Comparison of ENCODE assay signal across 15 cellular contexts in the genomic region with DNA sequence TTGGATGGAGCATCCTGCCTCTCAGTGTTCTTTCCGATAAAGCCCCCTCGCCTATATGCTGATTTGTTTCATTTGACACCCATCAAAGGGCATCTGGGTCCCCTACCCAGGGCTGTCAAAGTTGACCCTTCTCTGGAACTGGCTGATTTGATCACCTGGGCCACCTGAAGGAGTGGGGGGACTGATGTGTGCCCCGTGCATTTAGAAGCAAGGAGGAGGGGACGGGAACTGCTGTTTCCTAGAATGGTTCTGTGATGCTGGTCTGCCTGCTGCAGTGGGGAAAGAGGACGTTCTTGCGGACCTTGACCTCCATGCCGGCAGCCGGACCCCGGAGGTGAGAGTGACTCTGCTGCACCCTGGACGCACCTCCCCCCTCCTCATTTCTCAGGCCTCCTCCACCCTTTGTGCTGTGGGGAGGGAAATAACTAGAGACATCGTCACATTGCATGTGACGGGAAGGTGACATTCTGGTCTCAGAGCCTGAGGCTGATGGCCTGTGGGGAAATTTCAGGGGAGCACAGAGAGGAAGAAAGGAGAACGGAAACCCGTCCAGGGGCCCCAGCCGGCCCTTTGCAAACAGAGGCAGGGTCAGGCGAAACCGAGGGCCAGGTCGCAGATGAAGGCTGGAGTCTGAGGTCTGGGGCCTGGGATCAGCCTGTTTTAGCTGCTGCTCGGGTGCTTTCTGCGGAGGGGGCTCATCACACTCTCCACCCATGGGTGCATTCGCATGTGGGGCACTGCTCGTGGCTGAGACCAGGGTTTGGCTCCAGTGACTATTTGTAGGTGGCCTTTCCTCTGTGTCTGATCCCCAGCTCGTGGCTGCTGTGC. TPM values are rescaled to one million over a fixed set of nuclear protein-coding genes. Genes with fewer than 3 reads are reported as not detected.
DNase-seq lines count a peak whose midpoint lies in the region; ATAC-seq, FAIRE-seq and TF ChIP-seq lines count a peak whose summit lies in the region.
"Had no signal": no experiment of that assay in that cellular context is flagged by ENCODE, and none has a peak within 500 bp of the region (broad histone marks: within the 10 kb centered on the region; RNA-seq: fewer than 3 reads in every experiment).

No MANE protein-coding gene starts in this region.

- H2AFZ ChIP-seq in smooth muscle cell (ENCODE audit: low read depth) = no peak overlapping the region

- no peak for TF ChIP-seq CTCF in adrenal gland (IDR thresholded peaks at IDR 0.05)
- TF ChIP-seq CTCF in right lobe of liver (IDR thresholded peaks at IDR 0.05) = no peak
- no peak for TF ChIP-seq CTCF in smooth muscle cell (IDR thresholded peaks at IDR 0.05; ENCODE audit: borderline replicate concordance, insufficient read depth, poor library complexity, severe bottlenecking)

- no peaks in the 10 kb centered on the region for H3K79me2 ChIP-seq in smooth muscle cell (ENCODE audit: low read depth)

- DNase-seq in NOMO-1 (lab: John Stamatoyannopoulos, UW; ENCODE audit: unreplicated experiment in 2 of 2) (peak; percentile 4 to 14), NOMO-1 treated with dmso at 0.1 percent for 144 hours (lab: John Stamatoyannopoulos, UW; ENCODE audit: unreplicated experiment) (no peak), adrenal gland (peak in 2 of 7 donors; percentile 17 to 45), right lobe of liver (peak in 2 of 3 donors; percentile 23 to 40), smooth muscle cell (lab: John Stamatoyannopoulos, UW; ENCODE audit: unreplicated experiment) (no peak), GM19239 (ENCODE audit: insufficient read length, low spot score) (no peak)
- no peak for DNase-seq in NK-92 treated with Interleukin-12 subunit alpha and Interleukin-12 subunit beta, amount 100 ng/mL, for 24 hours (lab: John Stamatoyannopoulos, UW)
- DNase-seq: activated CD8-positive, alpha-beta T cell treated with anti-CD3 and anti-CD28 coated beads, Interleukin-2, amount 10 ng/mL, durations not matched to agents 7 days and 5 days; anterior cingulate cortex; hippocampal formation; naive B cell; NCI-H510A; stimulated activated naive CD8-positive, alpha-beta T cell treated with anti-CD3 and anti-CD28 coated beads, Interleukin-15, Interleukin-2, amounts not matched to agents 100 U/mL and 50 U/mL, for 24 hours had no signal

- H3K27ac ChIP-seq in adrenal gland (peak overlapping the region in 3 of 5 donors; percentile 37 to 61 (median 41)), right lobe of liver (peak overlapping the region in 2 of 3 donors; percentile 47 to 65), smooth muscle cell (ENCODE audit: low read depth) (peak overlapping the region; percentile 79)
- H3K27ac ChIP-seq: 22Rv1 had no signal

- no peak overlapping the region for H3K9ac ChIP-seq in smooth muscle cell (ENCODE audit: low read depth)

- WGBS in adrenal gland, 4 donors = 64 to 78% (median 69%) methylated on average over 14 to 23 of the region's 23 CpGs
- 55% methylated on average over 13 of the region's 23 CpGs for WGBS in right lobe of liver (ENCODE audit: insufficient coverage, low coverage, low lambda C conversion rate, missing lambda C conversion rate)
- 91% methylated on average over 23 of the region's 23 CpGs for WGBS in smooth muscle cell (ENCODE audit: low lambda C conversion rate)

- no peaks in the 10 kb centered on the region for H4K20me1 ChIP-seq in smooth muscle cell (ENCODE audit: low read depth)

- intact Hi-C loops in adrenal gland (cut with DNase I) (no loop called here), right lobe of liver (cut with DNase I) (no loop called here)

- no peaks in the 10 kb centered on the region for H3K36me3 ChIP-seq in adrenal gland (replicated peaks in 1 of 2)
- H3K36me3 ChIP-seq in right lobe of liver = no peaks in the 10 kb centered on the region
- no peaks in the 10 kb centered on the region for H3K36me3 ChIP-seq in smooth muscle cell (ENCODE audit: low read depth)

- FAIRE-seq in GM19239 (lab: Jason Lieb, UNC) = no peak

- H3K27me3 ChIP-seq in adrenal gland (no peaks in the 10 kb centered on the region), right lobe of liver (no peaks in the 10 kb centered on the region), smooth muscle cell (ENCODE audit: low read depth) (no peaks in the 10 kb centered on the region)

- H3K9me3 ChIP-seq in adrenal gland (replicated peaks in 1 of 3) (no peaks in the 10 kb centered on the region), right lobe of liver (no peaks in the 10 kb centered on the region), smooth muscle cell (replicated peaks; ENCODE audit: low read depth) (peaks cover 4% of the 10 kb centered on the region)

- peaks cover 7% of the 10 kb centered on the region for H3F3A ChIP-seq in smooth muscle cell (ENCODE audit: low read depth)

- ATAC-seq in right lobe of liver (peak in 2 of 4 donors; percentile 4 to 18), GM19455 (IDR thresholded peaks at IDR 0.05; ENCODE audit: unreplicated experiment) (no peak)
- ATAC-seq: activated CD8-positive, alpha-beta T cell treated with anti-CD3 and anti-CD28 coated beads, Interleukin-2, amount 10 ng/mL, durations not matched to agents 7 days and 5 days had no signal

- H3K4me3 ChIP-seq in adrenal gland (no peak overlapping the region), right lobe of liver (no peak overlapping the region), smooth muscle cell (no peak overlapping the region)

- H3K4me1 ChIP-seq in adrenal gland (replicated peaks in 1 of 2) (no peaks in the 10 kb centered on the region), right lobe of liver (no peaks in the 10 kb centered on the region), smooth muscle cell (ENCODE audit: low read depth) (peaks cover 13% of the 10 kb centered on the region)

- TF ChIP-seq POLR2A in adrenal gland (IDR thresholded peaks at IDR 0.05) = no peak
- no peak for TF ChIP-seq POLR2A in right lobe of liver (IDR thresholded peaks at IDR 0.05)

- H3K4me2 ChIP-seq in smooth muscle cell = peak overlapping the region; percentile 52

RNA-seq across cellular contexts. Expression of a gene that starts 25.7 kb away (rescaled TPM):
- total RNA-seq in adrenal gland = not detected
- not detected for polyA plus RNA-seq in adrenal gland
- 10 to 100 TPM in 2 of 6 experiments, under 1 TPM in 2, not detected in 2; 0.80 to 17.2 (median 5.7) TPM for total RNA-seq in right lobe of liver
- not detected in 2 replicates for total RNA-seq in smooth muscle cell
- not detected in 2 replicates for polyA plus RNA-seq in smooth muscle cell
- total RNA-seq: activated CD8-positive, alpha-beta T cell treated with anti-CD3 and anti-CD28 coated beads, Interleukin-2, amount 10 ng/mL, durations not matched to agents 7 days and 5 days had no signal

Comparison
In these comparisons a context has a peak if more than half of its experiments do, and no peak if none do; other contexts are left out.
1. DNase-seq: peak in NOMO-1 (2 of 2) and right lobe of liver (2 of 3); none in NOMO-1 treated with dmso at 0.1 percent for 144 hours (single experiment), smooth muscle cell (single experiment), GM19239 (single experiment) and NK-92 treated with Interleukin-12 subunit alpha and Interleukin-12 subunit beta, amount 100 ng/mL, for 24 hours (single experiment).
2. Peak in every context shown above with its lines, with median percentiles within 50 percentile points of each other: H3K27ac ChIP-seq.